Comparison of ENCODE assay signal across 14 cellular contexts in the genomic region with DNA sequence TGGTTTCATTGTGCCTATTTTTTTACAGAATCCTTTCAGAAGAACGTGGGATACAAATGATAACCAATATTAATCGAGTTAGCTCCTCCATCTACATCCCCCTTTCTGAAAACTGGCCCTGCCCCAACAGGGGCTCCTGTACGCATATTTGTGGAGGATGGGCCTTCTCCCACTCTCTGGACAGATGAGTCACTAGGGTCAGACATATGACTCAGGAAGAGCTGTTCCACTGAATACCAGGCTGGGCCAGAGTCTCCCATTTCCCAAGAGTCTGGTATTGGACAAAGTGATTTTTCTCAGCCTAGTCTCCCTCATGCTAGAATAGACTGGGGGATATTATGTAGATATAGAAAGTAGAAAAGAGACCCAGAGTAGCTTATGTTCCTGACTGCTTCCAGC.
DNase-seq lines count a peak whose midpoint lies in the region; ATAC-seq and TF ChIP-seq lines count a peak whose summit lies in the region.
"Had no signal": no experiment of that assay in that cellular context is flagged by ENCODE, and none has a peak within 500 bp of the region (broad histone marks: within the 10 kb centered on the region; RNA-seq: fewer than 3 reads in every experiment).

No MANE protein-coding gene starts in this region.

- H3K4me3 Mint-ChIP-seq in HFFc6: peak overlapping the region; percentile 79
- H3K4me3 Mint-ChIP-seq in activated CD4-positive, alpha-beta T cell treated with anti-CD3 and anti-CD28 coated beads, Interleukin-2, amount 10 ng/mL, durations not matched to agents 7 days and 5 days: no peak overlapping the region

- POLR2A ChIA-PET in activated CD4-positive, alpha-beta T cell treated with anti-CD3 and anti-CD28 coated beads, Interleukin-2, amount 10 ng/mL, durations not matched to agents 7 days and 5 days (lab: Charles Lee): no interaction called here

- ATAC-seq in GM19397 (IDR thresholded peaks at IDR 0.05; ENCODE audit: unreplicated experiment): no peak
- ATAC-seq: left colon had no signal

- peak overlapping the region; percentile 95 for H3K27ac Mint-ChIP-seq in HFFc6
- no peak overlapping the region for H3K27ac Mint-ChIP-seq in activated CD4-positive, alpha-beta T cell treated with anti-CD3 and anti-CD28 coated beads, Interleukin-2, amount 10 ng/mL, durations not matched to agents 7 days and 5 days

- no peak for TF ChIP-seq CTCF in HFFc6 (IDR thresholded peaks at IDR 0.05)

- no peaks in the 10 kb centered on the region for H3K9me3 Mint-ChIP-seq in HFFc6
- H3K9me3 Mint-ChIP-seq in activated CD4-positive, alpha-beta T cell treated with anti-CD3 and anti-CD28 coated beads, Interleukin-2, amount 10 ng/mL, durations not matched to agents 7 days and 5 days: peaks cover 2% of the 10 kb centered on the region

- no peaks in the 10 kb centered on the region; the same call in 1 of the 2 replicates for H3K36me3 Mint-ChIP-seq in HFFc6 (ENCODE audit: low read depth)
- peaks cover 8% of the 10 kb centered on the region for H3K36me3 Mint-ChIP-seq in activated CD4-positive, alpha-beta T cell treated with anti-CD3 and anti-CD28 coated beads, Interleukin-2, amount 10 ng/mL, durations not matched to agents 7 days and 5 days (ENCODE audit: low read depth)

- H3K4me1 Mint-ChIP-seq in HFFc6 (ENCODE audit: low read depth): peaks cover 89% of the 10 kb centered on the region
- H3K4me1 Mint-ChIP-seq in activated CD4-positive, alpha-beta T cell treated with anti-CD3 and anti-CD28 coated beads, Interleukin-2, amount 10 ng/mL, durations not matched to agents 7 days and 5 days: peaks cover 39% of the 10 kb centered on the region

- no peaks in the 10 kb centered on the region; the same call in 1 of the 2 replicates for H3K27me3 Mint-ChIP-seq in HFFc6 (ENCODE audit: insufficient read depth)
- no peaks in the 10 kb centered on the region for H3K27me3 Mint-ChIP-seq in activated CD4-positive, alpha-beta T cell treated with anti-CD3 and anti-CD28 coated beads, Interleukin-2, amount 10 ng/mL, durations not matched to agents 7 days and 5 days

- CTCF ChIA-PET in activated CD4-positive, alpha-beta T cell treated with anti-CD3 and anti-CD28 coated beads, Interleukin-2, amount 10 ng/mL, durations not matched to agents 7 days and 5 days (lab: Charles Lee): interaction anchor here (0.6 kb wide), 2 partner anchors 464 to 474 kb away, joined by 4 read pairs; no protein-coding TSS in a partner anchor

- DNase-seq in A172 (ENCODE audit: low spot score) (peak; percentile 71), HFFc6 (peak; percentile 77), astrocyte of the hippocampus (ENCODE audit: low read depth, low spot score) (peak; percentile 79), iris pigment epithelial cell (ENCODE audit: low read depth) (peak; percentile 93), GDM1 (lab: John Stamatoyannopoulos, UW) (no peak)
- DNase-seq in stimulated activated CD4-positive, alpha-beta T cell treated with anti-CD3 and anti-CD28 coated beads, Interleukin-2, amount 100 ng/mL, for 24 hours: no peak
- DNase-seq in activated CD4-positive, alpha-beta T cell treated with anti-CD3 and anti-CD28 coated beads, Interleukin-2, amount 10 ng/mL, durations not matched to agents 7 days and 5 days: no peak
- DNase-seq: activated CD8-positive, alpha-beta memory T cell treated with anti-CD3 and anti-CD28 coated beads, Interleukin-2, amount 50 U/mL, for 4 hours; BE2C; left colon; NCI-H2107; right lobe of liver; stimulated activated naive CD4-positive, alpha-beta T cell had no signal

Comparison
In these comparisons a context has a peak if more than half of its experiments do, and no peak if none do; other contexts are left out.
1. DNase-seq: peak in A172 (single experiment), HFFc6 (single experiment), astrocyte of the hippocampus (single experiment) and iris pigment epithelial cell (single experiment); none in stimulated activated CD4-positive, alpha-beta T cell treated with anti-CD3 and anti-CD28 coated beads, Interleukin-2, amount 100 ng/mL, for 24 hours (0 of 2), GDM1 (single experiment) and activated CD4-positive, alpha-beta T cell treated with anti-CD3 and anti-CD28 coated beads, Interleukin-2, amount 10 ng/mL, durations not matched to agents 7 days and 5 days (single experiment).